8 cellular contexts compared by ENCODE assay signal in the genomic region with DNA sequence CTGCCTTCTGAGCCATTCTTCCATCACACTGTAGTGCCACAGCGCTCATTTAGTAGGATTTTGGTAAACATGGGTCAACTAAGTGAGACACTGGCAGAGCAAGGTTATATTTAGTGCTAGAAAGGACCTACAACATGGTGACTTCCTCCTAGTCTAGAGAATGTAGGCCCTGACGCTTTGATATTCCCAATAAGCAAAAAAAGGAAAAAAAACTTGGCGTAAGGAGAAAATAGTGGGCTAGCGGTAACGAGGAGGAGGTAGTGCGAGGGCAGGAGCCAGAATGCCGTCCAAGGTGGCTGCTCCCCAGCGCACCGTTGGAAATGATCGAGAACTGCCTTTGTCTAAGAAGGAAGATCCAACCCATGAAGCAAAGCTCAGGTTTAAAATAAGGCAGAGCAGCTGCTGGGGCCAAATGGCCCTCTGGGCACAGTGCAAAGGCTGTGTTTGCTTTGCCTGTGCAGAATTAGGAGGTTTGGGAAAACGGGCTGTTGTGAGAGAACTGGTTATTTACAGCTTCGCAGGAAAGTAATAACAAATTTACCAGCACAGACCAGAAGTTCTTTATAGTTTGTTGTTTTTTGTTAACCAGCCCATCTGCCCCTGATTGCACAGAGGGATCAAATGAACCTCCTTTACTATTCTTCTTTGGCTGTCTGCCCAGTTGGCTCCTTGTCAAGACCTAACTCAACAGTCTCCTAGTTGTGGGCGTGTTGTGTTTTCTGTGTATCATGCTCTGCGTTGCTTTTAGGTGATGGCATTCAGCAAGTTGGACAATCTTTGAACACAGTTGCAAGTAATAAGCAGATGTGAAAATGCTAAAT.
A peak's percentile ranks its signal among the peaks of the same experiment; 100 is the strongest.
DNase-seq lines count a peak whose midpoint lies in the region; ATAC-seq, FAIRE-seq and TF ChIP-seq lines count a peak whose summit lies in the region.

No MANE protein-coding gene starts in this region.

- DNase-seq in NCI-H510A treated with DMSO at 0.1 percent for 48 hours (lab: John Stamatoyannopoulos, UW) (peak; percentile 93), pancreas (peak in 3 of 6 donors; percentile 30 to 49 (median 38)), GM19239 (ENCODE audit: insufficient read length, low spot score) (no peak)
- no peak for DNase-seq in activated CD8-positive, alpha-beta T cell treated with anti-CD3 and anti-CD28 coated beads, Interleukin-2, amount 10 ng/mL, durations not matched to agents 7 days and 5 days

- H3K36me3 ChIP-seq in HEK293 (ENCODE audit: control insufficient read depth in 2 of 2, insufficient read depth in 1 of 2, low read length in 2 of 2) (peaks cover 0 to 20% of the 10 kb centered on the region in 2 experiments; a peak in 1 of 3 replicates), pancreas (no peaks in the 10 kb centered on the region)

- H3K27me3 Mint-ChIP-seq in dendritic cell treated with granulocyte-macrophage colony-stimulating factor and Interleukin-4, amounts not matched to agents 40 ng/mL and 50 ng/mL, for 4 days = no peaks in the 10 kb centered on the region
- peaks cover 5% of the 10 kb centered on the region for H3K27me3 Mint-ChIP-seq in activated CD8-positive, alpha-beta T cell treated with anti-CD3 and anti-CD28 coated beads, Interleukin-2, amount 10 ng/mL, durations not matched to agents 7 days and 5 days (ENCODE audit: low read depth)

- peaks cover 11% of the 10 kb centered on the region for H3K4me1 ChIP-seq in HEK293 (ENCODE audit: control insufficient read depth, insufficient read depth, low read length)
- no peaks in the 10 kb centered on the region for H3K4me1 ChIP-seq in pancreas

- POLR2A ChIA-PET in HEK293 (lab: Yijun Ruan, JAX) = interaction anchor here (0.7 kb wide), 1 partner anchor 86 kb away, joined by 3 read pairs; a partner anchor contains a TSS
- POLR2A ChIA-PET in activated CD8-positive, alpha-beta T cell treated with anti-CD3 and anti-CD28 coated beads, Interleukin-2, amount 10 ng/mL, durations not matched to agents 7 days and 5 days (lab: Charles Lee) = interaction anchor here (0.6 kb wide), 1 partner anchor 12 kb away, joined by 4 read pairs; no protein-coding TSS in a partner anchor

- peak overlapping the region; percentile 81 for H3K27ac ChIP-seq in HEK293 (ENCODE audit: extremely low read depth, low read depth, low read length)
- H3K27ac ChIP-seq in pancreas = no peak overlapping the region

- H3K27ac Mint-ChIP-seq in dendritic cell treated with granulocyte-macrophage colony-stimulating factor and Interleukin-4, amounts not matched to agents 40 ng/mL and 50 ng/mL, for 4 days = peak overlapping the region; percentile 80
- H3K27ac Mint-ChIP-seq in activated CD8-positive, alpha-beta T cell treated with anti-CD3 and anti-CD28 coated beads, Interleukin-2, amount 10 ng/mL, durations not matched to agents 7 days and 5 days = no peak overlapping the region

- ATAC-seq in pancreas (peak in 3 of 4 donors; percentile 39 to 51 (median 49)), GM21825 (IDR thresholded peaks at IDR 0.05; ENCODE audit: unreplicated experiment) (no peak), GM21786 (IDR thresholded peaks at IDR 0.05; ENCODE audit: unreplicated experiment) (no peak)
- ATAC-seq in activated CD8-positive, alpha-beta T cell treated with anti-CD3 and anti-CD28 coated beads, Interleukin-2, amount 10 ng/mL, durations not matched to agents 7 days and 5 days = no peak

- H3K9me3 ChIP-seq in HEK293 (ENCODE audit: control insufficient read depth, insufficient read depth, low read depth, low read length) (no peaks in the 10 kb centered on the region), pancreas (no peaks in the 10 kb centered on the region)

- CTCF ChIA-PET in HEK293 (lab: Yijun Ruan, JAX) = interaction anchor here (0.6 kb wide), 2 partner anchors 128 to 850 kb away, joined by 3 to 5 read pairs; no protein-coding TSS in a partner anchor
- CTCF ChIA-PET in activated CD8-positive, alpha-beta T cell treated with anti-CD3 and anti-CD28 coated beads, Interleukin-2, amount 10 ng/mL, durations not matched to agents 7 days and 5 days (lab: Charles Lee) = no interaction called here

- H3K27me3 ChIP-seq in pancreas = no peaks in the 10 kb centered on the region

- H3K4me3 Mint-ChIP-seq in dendritic cell treated with granulocyte-macrophage colony-stimulating factor and Interleukin-4, amounts not matched to agents 40 ng/mL and 50 ng/mL, for 4 days = no peak overlapping the region
- no peak overlapping the region for H3K4me3 Mint-ChIP-seq in activated CD8-positive, alpha-beta T cell treated with anti-CD3 and anti-CD28 coated beads, Interleukin-2, amount 10 ng/mL, durations not matched to agents 7 days and 5 days

- WGBS in pancreas, 2 donors = 72 to 73% methylated on average over 14 of the region's 14 CpGs

- peaks cover 6% of the 10 kb centered on the region for H3K36me3 Mint-ChIP-seq in dendritic cell treated with granulocyte-macrophage colony-stimulating factor and Interleukin-4, amounts not matched to agents 40 ng/mL and 50 ng/mL, for 4 days (ENCODE audit: low read depth)
- no peaks in the 10 kb centered on the region for H3K36me3 Mint-ChIP-seq in activated CD8-positive, alpha-beta T cell treated with anti-CD3 and anti-CD28 coated beads, Interleukin-2, amount 10 ng/mL, durations not matched to agents 7 days and 5 days (ENCODE audit: low read depth)

- H3K4me1 Mint-ChIP-seq in dendritic cell treated with granulocyte-macrophage colony-stimulating factor and Interleukin-4, amounts not matched to agents 40 ng/mL and 50 ng/mL, for 4 days (ENCODE audit: low read depth) = peaks cover 24% of the 10 kb centered on the region
- H3K4me1 Mint-ChIP-seq in activated CD8-positive, alpha-beta T cell treated with anti-CD3 and anti-CD28 coated beads, Interleukin-2, amount 10 ng/mL, durations not matched to agents 7 days and 5 days (ENCODE audit: low read depth) = peaks cover 2% of the 10 kb centered on the region

- H3K9me3 Mint-ChIP-seq in dendritic cell treated with granulocyte-macrophage colony-stimulating factor and Interleukin-4, amounts not matched to agents 40 ng/mL and 50 ng/mL, for 4 days = no peaks in the 10 kb centered on the region
- no peaks in the 10 kb centered on the region for H3K9me3 Mint-ChIP-seq in activated CD8-positive, alpha-beta T cell treated with anti-CD3 and anti-CD28 coated beads, Interleukin-2, amount 10 ng/mL, durations not matched to agents 7 days and 5 days (ENCODE audit: insufficient read depth)

- FAIRE-seq in pancreas (lab: Jason Lieb, UNC) (no peak), GM19239 (lab: Jason Lieb, UNC) (no peak)

- H3K4me3 ChIP-seq in HEK293 (ENCODE audit: low read depth, low read length) (no peak overlapping the region), pancreas (no peak overlapping the region)

- intact Hi-C loops in dendritic cell treated with granulocyte-macrophage colony-stimulating factor and Interleukin-4, amounts not matched to agents 40 ng/mL and 50 ng/mL, for 4 days (cut with micrococcal nuclease) = no loop called here
- intact Hi-C loops in pancreas (cut with DNase I) = loop anchor here in 1 of 3 donors (10.0 kb wide), 1 partner anchor 192 kb away; no protein-coding TSS in a partner anchor

- TF ChIP-seq CTCF in HEK293 (tag by site-specific recombination; IDR thresholded peaks at IDR 0.05) (no peak), pancreas (IDR thresholded peaks at IDR 0.05) (no peak)

TF ChIP-seq in HEK293, 187 proteins besides CTCF, POLR2A, EP300 and RAD21 (continues in another document):
- TF ChIP-seq ZNF654 (tag by site-specific recombination; IDR thresholded peaks at IDR 0.05; ENCODE audit: low read depth) (no peak), KLF8 (tag by site-specific recombination; IDR thresholded peaks at IDR 0.05) (no peak)
- TF ChIP-seq, protein P1, sequence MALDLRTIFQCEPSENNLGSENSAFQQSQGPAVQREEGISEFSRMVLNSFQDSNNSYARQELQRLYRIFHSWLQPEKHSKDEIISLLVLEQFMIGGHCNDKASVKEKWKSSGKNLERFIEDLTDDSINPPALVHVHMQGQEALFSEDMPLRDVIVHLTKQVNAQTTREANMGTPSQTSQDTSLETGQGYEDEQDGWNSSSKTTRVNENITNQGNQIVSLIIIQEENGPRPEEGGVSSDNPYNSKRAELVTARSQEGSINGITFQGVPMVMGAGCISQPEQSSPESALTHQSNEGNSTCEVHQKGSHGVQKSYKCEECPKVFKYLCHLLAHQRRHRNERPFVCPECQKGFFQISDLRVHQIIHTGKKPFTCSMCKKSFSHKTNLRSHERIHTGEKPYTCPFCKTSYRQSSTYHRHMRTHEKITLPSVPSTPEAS (tag by site-specific recombination; IDR thresholded peaks at IDR 0.05) = no peak
- TF ChIP-seq, protein P2, sequence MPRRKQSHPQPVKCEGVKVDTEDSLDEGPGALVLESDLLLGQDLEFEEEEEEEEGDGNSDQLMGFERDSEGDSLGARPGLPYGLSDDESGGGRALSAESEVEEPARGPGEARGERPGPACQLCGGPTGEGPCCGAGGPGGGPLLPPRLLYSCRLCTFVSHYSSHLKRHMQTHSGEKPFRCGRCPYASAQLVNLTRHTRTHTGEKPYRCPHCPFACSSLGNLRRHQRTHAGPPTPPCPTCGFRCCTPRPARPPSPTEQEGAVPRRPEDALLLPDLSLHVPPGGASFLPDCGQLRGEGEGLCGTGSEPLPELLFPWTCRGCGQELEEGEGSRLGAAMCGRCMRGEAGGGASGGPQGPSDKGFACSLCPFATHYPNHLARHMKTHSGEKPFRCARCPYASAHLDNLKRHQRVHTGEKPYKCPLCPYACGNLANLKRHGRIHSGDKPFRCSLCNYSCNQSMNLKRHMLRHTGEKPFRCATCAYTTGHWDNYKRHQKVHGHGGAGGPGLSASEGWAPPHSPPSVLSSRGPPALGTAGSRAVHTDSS (tag by site-specific recombination; IDR thresholded peaks at IDR 0.05) = no peak
- TF ChIP-seq, protein P3, sequence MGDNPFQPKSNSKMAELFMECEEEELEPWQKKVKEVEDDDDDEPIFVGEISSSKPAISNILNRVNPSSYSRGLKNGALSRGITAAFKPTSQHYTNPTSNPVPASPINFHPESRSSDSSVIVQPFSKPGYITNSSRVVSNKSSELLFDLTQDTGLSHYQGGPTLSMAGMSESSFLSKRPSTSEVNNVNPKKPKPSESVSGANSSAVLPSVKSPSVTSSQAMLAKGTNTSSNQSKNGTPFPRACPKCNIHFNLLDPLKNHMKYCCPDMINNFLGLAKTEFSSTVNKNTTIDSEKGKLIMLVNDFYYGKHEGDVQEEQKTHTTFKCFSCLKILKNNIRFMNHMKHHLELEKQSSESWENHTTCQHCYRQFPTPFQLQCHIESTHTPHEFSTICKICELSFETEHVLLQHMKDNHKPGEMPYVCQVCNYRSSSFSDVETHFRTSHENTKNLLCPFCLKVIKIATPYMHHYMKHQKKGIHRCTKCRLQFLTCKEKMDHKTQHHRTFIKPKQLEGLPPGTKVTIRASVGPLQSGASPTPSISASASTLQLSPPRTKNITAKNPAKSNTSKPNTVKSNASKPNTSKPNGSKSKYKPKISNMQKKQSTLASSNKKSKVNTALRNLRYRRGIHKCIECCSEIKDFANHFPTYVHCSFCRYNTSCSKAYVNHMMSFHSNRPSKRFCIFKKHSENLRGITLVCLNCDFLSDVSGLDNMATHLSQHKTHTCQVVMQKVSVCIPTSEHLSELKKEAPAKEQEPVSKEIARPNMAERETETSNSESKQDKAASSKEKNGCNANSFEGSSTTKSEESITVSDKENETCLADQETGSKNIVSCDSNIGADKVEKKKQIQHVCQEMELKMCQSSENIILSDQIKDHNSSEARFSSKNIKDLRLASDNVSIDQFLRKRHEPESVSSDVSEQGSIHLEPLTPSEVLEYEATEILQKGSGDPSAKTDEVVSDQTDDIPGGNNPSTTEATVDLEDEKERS (tag by site-specific recombination; IDR thresholded peaks at IDR 0.05) = no peak

Comparison
In these comparisons a context has a peak if more than half of its experiments do, and no peak if none do; other contexts are left out.
1. ATAC-seq: peak in pancreas (3 of 4); none in activated CD8-positive, alpha-beta T cell treated with anti-CD3 and anti-CD28 coated beads, Interleukin-2, amount 10 ng/mL, durations not matched to agents 7 days and 5 days (single experiment), GM21825 (single experiment) and GM21786 (single experiment).